Comparison of ENCODE assay signal across 19 cellular contexts in the genomic region with DNA sequence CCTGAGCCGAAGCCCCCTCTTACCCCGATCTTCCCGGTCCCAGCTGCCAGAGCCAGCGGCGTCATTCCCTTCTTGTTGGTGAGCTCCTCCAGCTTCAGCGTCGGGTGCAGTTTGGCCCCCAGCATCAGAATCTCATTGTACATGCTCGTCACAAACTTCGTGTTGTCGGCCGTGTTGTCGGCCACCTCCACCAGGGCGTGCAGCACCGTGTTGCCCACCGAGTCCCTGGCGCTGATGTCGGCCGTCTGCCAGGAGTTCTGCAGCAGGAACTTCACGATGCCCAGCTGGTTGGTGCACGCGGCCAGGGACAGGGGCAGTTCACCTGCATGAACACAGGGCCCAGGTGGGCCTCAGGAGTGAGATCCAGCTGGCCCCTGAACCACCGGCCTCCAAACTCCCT. TPM values are rescaled to one million over a fixed set of nuclear protein-coding genes. Genes with fewer than 3 reads are reported as not detected.
DNase-seq lines count a peak whose midpoint lies in the region; ATAC-seq and TF ChIP-seq lines count a peak whose summit lies in the region.
"Had no signal": no experiment of that assay in that cellular context is flagged by ENCODE, and none has a peak within 500 bp of the region (broad histone marks: within the 10 kb centered on the region; RNA-seq: fewer than 3 reads in every experiment).

No MANE protein-coding gene starts in this region.

- no peak overlapping the region for H3K27ac Mint-ChIP-seq in natural killer cell treated with Interleukin-12 subunit alpha and Interleukin-12 subunit beta and Interleukin-15 and Interleukin-18, amount 100 ng/mL, for 72 hours
- H3K27ac Mint-ChIP-seq in natural killer cell (no peak overlapping the region), neural progenitor cell (peak overlapping the region; percentile 37)
- H3K27ac Mint-ChIP-seq in central memory CD8-positive, alpha-beta T cell (ENCODE audit: low read depth) = peak overlapping the region; percentile 46
- H3K27ac Mint-ChIP-seq: CD4-positive, CD25-positive, alpha-beta regulatory T cell had no signal

- TF ChIP-seq CTCF in natural killer cell (IDR thresholded peaks at IDR 0.05) (no peak), neural progenitor cell (IDR thresholded peaks at IDR 0.05) (no peak), GM10248 (IDR thresholded peaks at IDR 0.05; ENCODE audit: control extremely low read depth, extremely low read depth, low read depth, missing control alignments) (no peak)

- no peaks in the 10 kb centered on the region for H3K79me2 ChIP-seq in neural progenitor cell (ENCODE audit: low read depth)

- peak; percentile 61 for DNase-seq in natural killer cell treated with Interleukin-12 subunit alpha and Interleukin-12 subunit beta and Interleukin-15 and Interleukin-18, amount 100 ng/mL, for 72 hours (ENCODE audit: low spot score)
- DNase-seq in natural killer cell = no peak
- no peak for DNase-seq in central memory CD8-positive, alpha-beta T cell (ENCODE audit: low spot score in 2 of 2)
- no peak for DNase-seq in neural progenitor cell (ENCODE audit: low spot score)
- no peak for DNase-seq in activated T-cell treated with anti-CD3 and anti-CD28 coated beads, Interleukin-2, amount 50 U/mL, for 1 hour
- DNase-seq in NCI-H1417 treated with DMSO at 0.1 percent for 48 hours (lab: John Stamatoyannopoulos, UW) = no peak
- DNase-seq in NCI-H2196 treated with DMSO at 0.1 percent for 48 hours (lab: John Stamatoyannopoulos, UW; ENCODE audit: unreplicated experiment) = no peak
- DNase-seq in GM10248 (ENCODE audit: extremely low spot score) = no peak
- DNase-seq: C1 segment of cervical spinal cord; CD4-positive, CD25-positive, alpha-beta regulatory T cell; CD8-positive, alpha-beta memory T cell; COR-L47; DMS 273 treated with DMSO at 0.1 percent for 48 hours; DND-41; EL; GOT3; H9; IMR-90 had no signal

- intact Hi-C loops in natural killer cell (cut with micrococcal nuclease) = no loop called here

- ATAC-seq in natural killer cell treated with Interleukin-12 subunit alpha and Interleukin-12 subunit beta and Interleukin-15 and Interleukin-18, amount 100 ng/mL, for 72 hours = no peak
- ATAC-seq in natural killer cell = no peak
- ATAC-seq in central memory CD8-positive, alpha-beta T cell (replicated peaks; ENCODE audit: extremely low read depth, poor library complexity, severe bottlenecking) = no peak

- H3K36me3 ChIP-seq in neural progenitor cell = no peaks in the 10 kb centered on the region

- H3K9ac ChIP-seq in neural progenitor cell = no peak overlapping the region

- H3K9me3 Mint-ChIP-seq in natural killer cell treated with Interleukin-12 subunit alpha and Interleukin-12 subunit beta and Interleukin-15 and Interleukin-18, amount 100 ng/mL, for 72 hours = no peaks in the 10 kb centered on the region
- H3K9me3 Mint-ChIP-seq in natural killer cell (no peaks in the 10 kb centered on the region), neural progenitor cell (no peaks in the 10 kb centered on the region)
- H3K9me3 Mint-ChIP-seq in central memory CD8-positive, alpha-beta T cell = no peaks in the 10 kb centered on the region
- H3K9me3 Mint-ChIP-seq: CD4-positive, CD25-positive, alpha-beta regulatory T cell; CD8-positive, alpha-beta memory T cell; H9 had no signal

- H2AFZ ChIP-seq in neural progenitor cell (replicated peaks) = no peak overlapping the region

- no peaks in the 10 kb centered on the region for H3K27me3 Mint-ChIP-seq in natural killer cell treated with Interleukin-12 subunit alpha and Interleukin-12 subunit beta and Interleukin-15 and Interleukin-18, amount 100 ng/mL, for 72 hours
- H3K27me3 Mint-ChIP-seq in natural killer cell (ENCODE audit: low read depth in 2 of 2) (no peaks in the 10 kb centered on the region), neural progenitor cell (ENCODE audit: insufficient read depth, low read depth) (peaks cover 2% of the 10 kb centered on the region)
- no peaks in the 10 kb centered on the region for H3K27me3 Mint-ChIP-seq in central memory CD8-positive, alpha-beta T cell
- H3K27me3 Mint-ChIP-seq: CD4-positive, CD25-positive, alpha-beta regulatory T cell; CD8-positive, alpha-beta memory T cell had no signal

- H3F3A ChIP-seq in neural progenitor cell (ENCODE audit: low read depth) = no peaks in the 10 kb centered on the region

- no peaks in the 10 kb centered on the region for H3K36me3 Mint-ChIP-seq in natural killer cell treated with Interleukin-12 subunit alpha and Interleukin-12 subunit beta and Interleukin-15 and Interleukin-18, amount 100 ng/mL, for 72 hours
- H3K36me3 Mint-ChIP-seq in natural killer cell (no peaks in the 10 kb centered on the region), neural progenitor cell (peaks cover 13% of the 10 kb centered on the region)
- peaks cover 6% of the 10 kb centered on the region for H3K36me3 Mint-ChIP-seq in central memory CD8-positive, alpha-beta T cell (ENCODE audit: insufficient read depth)

- no peak overlapping the region for H3K4me2 ChIP-seq in neural progenitor cell

- H3K4me3 ChIP-seq in neural progenitor cell = no peak overlapping the region

- CTCF ChIA-PET in GM10248 (lab: Yijun Ruan, JAX) = interaction anchor here (6.0 kb wide), 1 partner anchor 13 kb away, joined by 37 read pairs; no protein-coding TSS in a partner anchor

- H3K9me3 ChIP-seq in neural progenitor cell (ENCODE audit: low read depth) = no peaks in the 10 kb centered on the region

- no peaks in the 10 kb centered on the region for H3K27me3 ChIP-seq in neural progenitor cell

- POLR2A ChIA-PET in GM10248 (lab: Yijun Ruan, JAX) = no interaction called here

- H3K4me3 Mint-ChIP-seq in natural killer cell treated with Interleukin-12 subunit alpha and Interleukin-12 subunit beta and Interleukin-15 and Interleukin-18, amount 100 ng/mL, for 72 hours = no peak overlapping the region
- H3K4me3 Mint-ChIP-seq in natural killer cell (no peak overlapping the region), neural progenitor cell (peak overlapping the region; percentile 68)
- no peak overlapping the region for H3K4me3 Mint-ChIP-seq in central memory CD8-positive, alpha-beta T cell
- H3K4me3 Mint-ChIP-seq: CD4-positive, CD25-positive, alpha-beta regulatory T cell; CD8-positive, alpha-beta memory T cell; H9 had no signal

- H3K4me1 ChIP-seq in neural progenitor cell = no peaks in the 10 kb centered on the region

- no peak overlapping the region for H3K27ac ChIP-seq in neural progenitor cell
- H3K27ac ChIP-seq: 22Rv1 had no signal

- no peaks in the 10 kb centered on the region for H4K20me1 ChIP-seq in neural progenitor cell (ENCODE audit: low read depth)

- peaks cover 0 to 7% of the 10 kb centered on the region in 2 donors for H3K4me1 Mint-ChIP-seq in natural killer cell treated with Interleukin-12 subunit alpha and Interleukin-12 subunit beta and Interleukin-15 and Interleukin-18, amount 100 ng/mL, for 72 hours (ENCODE audit: low read depth in 2 of 2)
- H3K4me1 Mint-ChIP-seq in natural killer cell (no peaks in the 10 kb centered on the region), neural progenitor cell (no peaks in the 10 kb centered on the region)
- no peaks in the 10 kb centered on the region for H3K4me1 Mint-ChIP-seq in central memory CD8-positive, alpha-beta T cell
- H3K4me1 Mint-ChIP-seq: CD4-positive, CD25-positive, alpha-beta regulatory T cell; CD8-positive, alpha-beta memory T cell had no signal

RNA-seq across cellular contexts. Expression of gene TRPV1, which starts 19.4 kb away (rescaled TPM):
- 100 to 1,000 TPM in 1 of 2 donors, 10 to 100 TPM in 1; 94.3 to 123 TPM for total RNA-seq in natural killer cell treated with Interleukin-12 subunit alpha and Interleukin-12 subunit beta and Interleukin-15 and Interleukin-18, amount 100 ng/mL, for 72 hours
- total RNA-seq in natural killer cell (1 to 10 TPM; 3.2 to 4.5 (median 4.2) TPM), neural progenitor cell (ENCODE audit: low replicate concordance) (4.0 and 4.2 TPM in 2 replicates)

RNA-seq across cellular contexts. Expression of gene TRPV3, which starts 32.2 kb away (rescaled TPM):
- total RNA-seq in natural killer cell treated with Interleukin-12 subunit alpha and Interleukin-12 subunit beta and Interleukin-15 and Interleukin-18, amount 100 ng/mL, for 72 hours = 1 to 10 TPM; 6.5 to 9.7 TPM
- 10 to 100 TPM in 1 of 3 donors, 1 to 10 TPM in 2; 5.6 to 10.3 (median 7.6) TPM for total RNA-seq in natural killer cell
- total RNA-seq in neural progenitor cell (ENCODE audit: low replicate concordance) = 1.5 and 1.9 TPM in 2 replicates

RNA-seq across cellular contexts. Expression of gene SHPK, which starts 46.3 kb away (rescaled TPM):
- total RNA-seq in natural killer cell treated with Interleukin-12 subunit alpha and Interleukin-12 subunit beta and Interleukin-15 and Interleukin-18, amount 100 ng/mL, for 72 hours = 100 to 1,000 TPM in 1 of 2 donors, 10 to 100 TPM in 1; 67.2 to 121 TPM
- 1 to 10 TPM; 5.8 to 9.3 (median 8.9) TPM for total RNA-seq in natural killer cell
- total RNA-seq in neural progenitor cell (ENCODE audit: low replicate concordance) = 23.4 and 33.4 TPM in 2 replicates

RNA-seq across cellular contexts. Expression of gene CTNS, which starts 46.8 kb away (rescaled TPM):
- 10 to 100 TPM; 11.1 to 24.5 TPM for total RNA-seq in natural killer cell treated with Interleukin-12 subunit alpha and Interleukin-12 subunit beta and Interleukin-15 and Interleukin-18, amount 100 ng/mL, for 72 hours
- total RNA-seq in natural killer cell (10 to 100 TPM in 1 of 3 donors, 1 to 10 TPM in 2; 7.6 to 24.2 (median 9.6) TPM), neural progenitor cell (ENCODE audit: low replicate concordance) (9.4 and 9.9 TPM in 2 replicates)

Comparison
In these comparisons a context has a peak if more than half of its experiments do, and no peak if none do; other contexts are left out.
1. RNA of gene TRPV1, which starts 19.4 kb away (total RNA-seq): 94.3 to 123 TPM in natural killer cell treated with Interleukin-12 subunit alpha and Interleukin-12 subunit beta and Interleukin-15 and Interleukin-18, amount 100 ng/mL, for 72 hours; 3.2 to 4.5 TPM in natural killer cell and 4.0 to 4.2 TPM in neural progenitor cell; every median in the first group is over 10 times any median in the second.
2. H3K27ac Mint-ChIP-seq: peak in central memory CD8-positive, alpha-beta T cell (single experiment) and neural progenitor cell (single experiment); none in natural killer cell treated with Interleukin-12 subunit alpha and Interleukin-12 subunit beta and Interleukin-15 and Interleukin-18, amount 100 ng/mL, for 72 hours (0 of 2) and natural killer cell (0 of 2).